ENCODE assay signal across 9 cellular contexts in genomic region chr1:43252225-43252624, GRCh38. TPM values are rescaled to one million over a fixed set of nuclear protein-coding genes. Genes with fewer than 3 reads are reported as not detected.
"Had no signal": no experiment of that assay in that cellular context is flagged by ENCODE, and none has a peak within 500 bp of the region (broad histone marks: within the 10 kb centered on the region; RNA-seq: fewer than 3 reads in every experiment).

No MANE protein-coding gene starts in this region.

- DNase-seq: IMR-90, KBM-7, KG1 had no signal

- ATAC-seq: HepG2 had no signal

- H3K36me3 Mint-ChIP-seq: IgD-negative memory B cell had no signal

- H3K27ac Mint-ChIP-seq: IgD-negative memory B cell had no signal

- H3K27ac ChIP-seq: HL-60 had no signal

- H3K4me1 Mint-ChIP-seq: IgD-negative memory B cell had no signal

- FAIRE-seq: HepG2, HTR-8/SVneo had no signal

- H3K4me3 Mint-ChIP-seq: IgD-negative memory B cell had no signal

RNA-seq across cellular contexts. Expression of gene TMEM125, which starts 17.6 kb away (rescaled TPM):
- total RNA-seq: HepG2, HT1080 had no signal
- polyA plus RNA-seq: IgD-negative memory B cell had no signal

RNA-seq across cellular contexts. Expression of gene C1orf210, which starts 33.2 kb away (rescaled TPM):
- total RNA-seq: HT1080, IMR-90 had no signal
- polyA plus RNA-seq: IgD-negative memory B cell, IMR-90 had no signal

RNA-seq across cellular contexts. Expression of gene TIE1, which starts 48.6 kb away (rescaled TPM):
- total RNA-seq: HT-29 had no signal
- polyA plus RNA-seq: IgD-negative memory B cell had no signal
